8 cellular contexts compared by ENCODE assay signal in genomic region chr1:239987103-239987745, GRCh38.
DNase-seq lines count a peak whose midpoint lies in the region; ATAC-seq and TF ChIP-seq lines count a peak whose summit lies in the region.

No MANE protein-coding gene starts in this region.

- DNase-seq in AML-193 (lab: John Stamatoyannopoulos, UW) (peak; percentile 15 to 23), GM13977 (ENCODE audit: low spot score) (no peak), NCI-H82 (lab: John Stamatoyannopoulos, UW) (peak; percentile 82), cerebellar cortex (ENCODE audit: low spot score) (peak; percentile 22), midbrain (lab: John Stamatoyannopoulos, UW) (peak; percentile 6), NCI-H187 (lab: John Stamatoyannopoulos, UW) (no peak)

- in situ Hi-C loops in GM13977 (cut with MboI; ENCODE audit: low pct_unique_long_range_greater_than_20kb, low sequenced_read_pairs, unreplicated experiment), result no loop called here

- no peak for ATAC-seq in GM21390 (IDR thresholded peaks at IDR 0.05; ENCODE audit: unreplicated experiment)
- ATAC-seq in HG02938 (IDR thresholded peaks at IDR 0.05; ENCODE audit: unreplicated experiment), result no peak

- peak; percentile 54 for TF ChIP-seq CTCF in GM13977 (IDR thresholded peaks at IDR 0.05; ENCODE audit: extremely low read depth, insufficient read depth, missing control alignments)

Comparison
In these comparisons a context has a peak if more than half of its experiments do, and no peak if none do; other contexts are left out.
1. DNase-seq: peak in AML-193 (2 of 2), NCI-H82 (single experiment), cerebellar cortex (single experiment) and midbrain (single experiment); none in GM13977 (single experiment) and NCI-H187 (0 of 2).